Comparison of ENCODE assay signal across 10 cellular contexts in the genomic region with DNA sequence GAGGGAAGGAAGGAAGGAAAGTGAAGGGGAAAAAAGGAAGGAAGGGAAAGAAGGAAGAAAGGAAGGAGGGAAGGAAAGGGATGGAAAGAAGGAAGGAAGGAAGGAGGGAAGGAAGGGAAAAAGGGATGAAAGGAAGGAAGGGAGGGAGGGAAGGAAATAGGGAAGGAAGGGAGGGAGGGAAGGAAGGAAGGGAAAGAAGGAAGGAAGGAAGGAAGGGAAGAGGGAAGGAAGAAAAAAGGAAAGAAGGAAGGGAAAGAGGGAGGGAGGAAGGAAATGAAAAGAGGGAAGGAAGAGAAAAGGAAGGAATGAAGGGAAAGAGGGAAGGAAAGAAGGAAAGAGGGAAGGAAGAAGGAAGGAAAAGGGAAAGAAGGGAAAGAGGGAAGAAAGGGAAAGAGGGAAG.
"Had no signal": no experiment of that assay in that cellular context is flagged by ENCODE, and none has a peak within 500 bp of the region (broad histone marks: within the 10 kb centered on the region; RNA-seq: fewer than 3 reads in every experiment).

No MANE protein-coding gene starts in this region.

- H3K9me3 ChIP-seq: HAP-1 had no signal

- H3K36me3 ChIP-seq: HAP-1 had no signal

- H2AFZ ChIP-seq: GM23248, GM23338 had no signal

- H3K27ac ChIP-seq: GM23248 had no signal

- ATAC-seq: GM23338, HCT116 had no signal

- H3K4me1 ChIP-seq: HAP-1 had no signal

- H3K4me3 ChIP-seq: GM23248, GM23338, HAP-1 had no signal

- H3K9ac ChIP-seq: GM23248 had no signal

- H3K4me2 ChIP-seq: GM23338 had no signal

- FAIRE-seq: H1, H54 had no signal

- DNase-seq: GM23248, GOT3, H9, HCEC 1CT, HFFc6 had no signal
